Comparison of ENCODE assay signal across 8 cellular contexts in genomic region chr18:23136326-23137092, GRCh38. TPM values are rescaled to one million over a fixed set of nuclear protein-coding genes. Genes with fewer than 3 reads are reported as not detected.
A peak's percentile ranks its signal among the peaks of the same experiment; 100 is the strongest.
DNase-seq lines count a peak whose midpoint lies in the region; ATAC-seq and TF ChIP-seq lines count a peak whose summit lies in the region.

No MANE protein-coding gene starts in this region.

- DNase-seq in activated CD4-positive, alpha-beta T cell treated with anti-CD3 and anti-CD28 coated beads for 36 hours: peak; percentile 38
- no peak for DNase-seq in activated CD4-positive, alpha-beta T cell treated with anti-CD3 and anti-CD28 coated beads, Interleukin-2, amount 50 U/mL, for 1 hour
- DNase-seq in HT-29 (ENCODE audit: low spot score) (peak; percentile 25), heart left ventricle (peak; percentile 34 to 71 (median 53)), HPDE6-E6E7 (ENCODE audit: extremely low spot score) (no peak)
- DNase-seq in activated T-cell treated with anti-CD3 and anti-CD28 coated beads, Interleukin-2, amount 50 U/mL, for 48 hours: peak; percentile 42 to 53

- H3K27ac ChIP-seq in heart left ventricle (peak overlapping the region; percentile 28 to 85 (median 55)), parathyroid adenoma (peak overlapping the region; percentile 29)

- 11 to 29% (median 13%) methylated on average over 46 to 72 of the region's 72 CpGs for WGBS in heart left ventricle, 4 donors

- peak overlapping the region; percentile 79 for H3K4me2 ChIP-seq in parathyroid adenoma (ENCODE audit: low read length)

- POLR2A ChIA-PET in activated CD4-positive, alpha-beta T cell treated with anti-CD3 and anti-CD28 coated beads for 36 hours (lab: Charles Lee): no interaction called here

- H3K27me3 Mint-ChIP-seq in activated CD4-positive, alpha-beta T cell treated with anti-CD3 and anti-CD28 coated beads for 36 hours: peaks cover 26% of the 10 kb centered on the region

- H3K36me3 ChIP-seq in heart left ventricle (no peaks in the 10 kb centered on the region), parathyroid adenoma (ENCODE audit: control insufficient read depth, insufficient read depth, low read length) (no peaks in the 10 kb centered on the region)

- H3K27me3 ChIP-seq in heart left ventricle: peaks cover 7 to 55% (median 19%) of the 10 kb centered on the region in 9 donors
- H3K27me3 ChIP-seq in parathyroid adenoma (ENCODE audit: control insufficient read depth, insufficient read depth, low read length): no peaks in the 10 kb centered on the region

- TF ChIP-seq POLR2A in heart left ventricle (IDR thresholded peaks at IDR 0.05): no peak

- no peak overlapping the region for H3K27ac Mint-ChIP-seq in activated CD4-positive, alpha-beta T cell treated with anti-CD3 and anti-CD28 coated beads for 36 hours

- no peaks in the 10 kb centered on the region for H3K9me3 ChIP-seq in heart left ventricle
- H3K9me3 ChIP-seq in parathyroid adenoma (ENCODE audit: control insufficient read depth, low read length): no peaks in the 10 kb centered on the region

- H3K36me3 Mint-ChIP-seq in activated CD4-positive, alpha-beta T cell treated with anti-CD3 and anti-CD28 coated beads for 36 hours (ENCODE audit: low read depth): no peaks in the 10 kb centered on the region

- peaks cover 12% of the 10 kb centered on the region for H3K4me1 Mint-ChIP-seq in activated CD4-positive, alpha-beta T cell treated with anti-CD3 and anti-CD28 coated beads for 36 hours

- CTCF ChIA-PET in activated CD4-positive, alpha-beta T cell treated with anti-CD3 and anti-CD28 coated beads for 36 hours (lab: Charles Lee): interaction anchor here (0.7 to 1.0 kb wide), 3 partner anchors 79 to 242 kb away, joined by 3 read pairs; no protein-coding TSS in a partner anchor

- TF ChIP-seq CTCF in heart left ventricle (IDR thresholded peaks at IDR 0.05): peak in 1 of 12 donors; percentile 14
- no peak for TF ChIP-seq CTCF in parathyroid adenoma (IDR thresholded peaks at IDR 0.05)

- no peaks in the 10 kb centered on the region for H3K9me3 Mint-ChIP-seq in activated CD4-positive, alpha-beta T cell treated with anti-CD3 and anti-CD28 coated beads for 36 hours (ENCODE audit: low read depth)

- intact Hi-C loops in activated CD4-positive, alpha-beta T cell treated with anti-CD3 and anti-CD28 coated beads for 36 hours (cut with DNase I, micrococcal nuclease): loop anchor here (2.0 to 10.0 kb wide), 2 partner anchors 98 to 100 kb away; no protein-coding TSS in a partner anchor
- intact Hi-C loops in heart left ventricle (cut with DNase I): loop anchor here in 9 of 10 donors (5.0 to 10.0 kb wide), 10 partner anchors 56 to 368 kb away; partner anchors contain the start of gene RMC1 (in 1 of the 9)

- peak overlapping the region; percentile 67 for H2AFZ ChIP-seq in parathyroid adenoma

- H3K4me1 ChIP-seq in heart left ventricle (peaks cover 4 to 44% (median 21%) of the 10 kb centered on the region in 12 donors), parathyroid adenoma (peaks cover 24% of the 10 kb centered on the region)

- peaks cover 32% of the 10 kb centered on the region for H3K79me2 ChIP-seq in parathyroid adenoma

- ATAC-seq in activated CD4-positive, alpha-beta T cell treated with anti-CD3 and anti-CD28 coated beads for 36 hours: peak; percentile 39
- ATAC-seq in heart left ventricle: peak in 3 of 4 donors; percentile 32 to 57 (median 50)
- no peak for ATAC-seq in GM19467 (IDR thresholded peaks at IDR 0.05; ENCODE audit: unreplicated experiment)

- peak overlapping the region; percentile 64 for H3K4me3 Mint-ChIP-seq in activated CD4-positive, alpha-beta T cell treated with anti-CD3 and anti-CD28 coated beads for 36 hours

- H3K4me3 ChIP-seq in heart left ventricle (peak overlapping the region; percentile 1 to 75 (median 62)), parathyroid adenoma (ENCODE audit: low read depth, low read length) (peak overlapping the region; percentile 42)

- H3K9ac ChIP-seq in parathyroid adenoma: peak overlapping the region; percentile 35

RNA-seq across cellular contexts. Expression of gene CABLES1, which starts 1.2 kb away (rescaled TPM):
- total RNA-seq in activated CD4-positive, alpha-beta T cell treated with anti-CD3 and anti-CD28 coated beads for 36 hours: 1 to 10 TPM; 3.7 to 3.8 TPM
- total RNA-seq in HT-29 (2014; rRNA removed; shearing (Covaris generic)): 37.0 and 45.9 TPM in 2 replicates
- 1 to 10 TPM in 7 of 9 donors, under 1 TPM in 2; 0.28 to 7.2 (median 2.3) TPM for total RNA-seq in heart left ventricle
- 1 to 10 TPM in 1 of 2 donors, under 1 TPM in 1; 0.88 to 1.5 TPM for polyA plus RNA-seq in heart left ventricle

Comparison
In these comparisons a context has a peak if more than half of its experiments do, and no peak if none do; other contexts are left out.
1. DNase-seq: peak in activated CD4-positive, alpha-beta T cell treated with anti-CD3 and anti-CD28 coated beads for 36 hours (single experiment), HT-29 (single experiment), activated T-cell treated with anti-CD3 and anti-CD28 coated beads, Interleukin-2, amount 50 U/mL, for 48 hours (2 of 2) and heart left ventricle (5 of 5); none in activated CD4-positive, alpha-beta T cell treated with anti-CD3 and anti-CD28 coated beads, Interleukin-2, amount 50 U/mL, for 1 hour (single experiment) and HPDE6-E6E7 (single experiment).